24 cellular contexts compared by ENCODE assay signal in genomic region chr3:69695443-69695842, GRCh38. TPM values are rescaled to one million over a fixed set of nuclear protein-coding genes. Genes with fewer than 3 reads are reported as not detected.
"Had no signal": no experiment of that assay in that cellular context is flagged by ENCODE, and none has a peak within 500 bp of the region (broad histone marks: within the 10 kb centered on the region; RNA-seq: fewer than 3 reads in every experiment).

No MANE protein-coding gene starts in this region.

- ATAC-seq: gastroesophageal sphincter; heart left ventricle; left lobe of liver; naive thymus-derived CD4-positive, alpha-beta T cell had no signal

- H3K9me3 Mint-ChIP-seq: activated naive CD8-positive, alpha-beta T cell treated with anti-CD3 and anti-CD28 coated beads for 36 hours; neural crest cell; type B pancreatic cell had no signal

- H3K27me3 Mint-ChIP-seq: activated CD4-positive, alpha-beta memory T cell treated with anti-CD3 and anti-CD28 coated beads for 36 hours; activated naive CD8-positive, alpha-beta T cell treated with anti-CD3 and anti-CD28 coated beads for 36 hours; type B pancreatic cell had no signal

- H3K4me3 ChIP-seq: coronary artery, gastroesophageal sphincter, heart left ventricle, lung, spleen, thoracic aorta, vagina had no signal

- H3K27me3 ChIP-seq: gastroesophageal sphincter, heart left ventricle, spleen, vagina had no signal

- H3K4me1 Mint-ChIP-seq: activated naive CD8-positive, alpha-beta T cell treated with anti-CD3 and anti-CD28 coated beads for 36 hours; naive thymus-derived CD4-positive, alpha-beta T cell had no signal

- H3K27ac ChIP-seq: coronary artery, epithelial cell of prostate, gastroesophageal sphincter, heart left ventricle, spleen, thoracic aorta, vagina had no signal

- H3K4me3 Mint-ChIP-seq: activated CD4-positive, alpha-beta memory T cell treated with anti-CD3 and anti-CD28 coated beads for 36 hours; activated naive CD8-positive, alpha-beta T cell treated with anti-CD3 and anti-CD28 coated beads for 36 hours; naive thymus-derived CD4-positive, alpha-beta T cell; neural crest cell; type B pancreatic cell had no signal

- H3K36me3 Mint-ChIP-seq: activated CD4-positive, alpha-beta memory T cell treated with anti-CD3 and anti-CD28 coated beads for 36 hours; activated naive CD8-positive, alpha-beta T cell treated with anti-CD3 and anti-CD28 coated beads for 36 hours; naive thymus-derived CD4-positive, alpha-beta T cell; type B pancreatic cell had no signal

- H3K27ac Mint-ChIP-seq: activated CD4-positive, alpha-beta memory T cell treated with anti-CD3 and anti-CD28 coated beads for 36 hours; activated naive CD8-positive, alpha-beta T cell treated with anti-CD3 and anti-CD28 coated beads for 36 hours; type B pancreatic cell had no signal

- H3K36me3 ChIP-seq: gastroesophageal sphincter, heart left ventricle, spleen, thoracic aorta, vagina had no signal

- H3K4me1 ChIP-seq: spleen, vagina had no signal

- FAIRE-seq: keratinocyte had no signal

- DNase-seq: activated CD4-positive, alpha-beta memory T cell treated with anti-CD3 and anti-CD28 coated beads for 36 hours; activated CD4-positive, alpha-beta T cell treated with anti-CD3 and anti-CD28 coated beads for 48 hours; activated naive CD4-positive, alpha-beta T cell treated with Interleukin-2 at 50 U/mL for 16 hours; activated naive CD8-positive, alpha-beta T cell treated with anti-CD3 and anti-CD28 coated beads for 36 hours; activated T-cell treated with anti-CD3 and anti-CD28 coated beads, Interleukin-2, amount 50 U/mL, for 48 hours; amniotic stem cell; cerebellar nuclear complex; heart left ventricle; naive thymus-derived CD4-positive, alpha-beta T cell; occipital lobe; posterior cingulate gyrus; spleen; stimulated activated CD4-positive, alpha-beta T cell treated with anti-CD3 and anti-CD28 coated beads, Interleukin-4, amount 100 ng/mL, for 1 hour; stimulated activated naive CD4-positive, alpha-beta T cell had no signal

- H3K9me3 ChIP-seq: gastroesophageal sphincter, thoracic aorta, vagina had no signal

RNA-seq across cellular contexts. Expression of gene MITF, which starts 43.8 kb away (rescaled TPM):
- total RNA-seq: activated CD4-positive, alpha-beta memory T cell treated with anti-CD3 and anti-CD28 coated beads for 36 hours had no signal
